ENCODE assay signal across 10 cellular contexts in the genomic region with DNA sequence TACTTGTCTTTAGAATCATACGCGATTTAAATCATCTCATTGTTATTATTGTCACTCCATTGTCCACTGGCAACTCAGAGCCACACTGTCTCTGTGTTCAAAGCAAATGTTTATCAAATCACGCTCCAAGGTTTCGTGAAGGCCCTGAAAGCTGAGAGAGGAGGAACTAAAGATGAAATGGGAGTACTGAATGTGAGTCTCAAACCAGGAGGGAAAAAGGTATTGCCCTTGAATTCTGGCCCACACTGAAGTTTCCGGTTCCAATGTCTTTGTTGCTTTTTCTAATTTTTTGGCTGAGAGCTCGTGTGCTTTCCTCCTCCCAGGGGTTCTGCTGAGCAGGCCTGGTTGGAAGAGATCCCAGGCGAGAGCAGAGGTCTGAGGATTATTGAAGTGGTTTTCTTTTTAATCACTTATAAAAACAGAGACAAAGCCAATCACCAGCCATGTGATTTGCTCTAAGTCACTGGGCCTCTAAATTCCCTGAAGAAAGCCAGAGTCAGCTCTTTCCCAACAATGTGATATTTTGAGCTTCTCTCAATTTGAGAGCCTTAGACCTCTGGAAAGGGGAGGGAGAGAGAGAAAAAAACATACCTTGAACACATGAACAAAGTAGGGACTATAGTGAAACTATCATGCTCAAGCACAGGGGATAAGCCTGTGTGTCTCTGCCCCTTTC.
DNase-seq lines count a peak whose midpoint lies in the region; FAIRE-seq and TF ChIP-seq lines count a peak whose summit lies in the region.
"Had no signal": no experiment of that assay in that cellular context is flagged by ENCODE, and none has a peak within 500 bp of the region (broad histone marks: within the 10 kb centered on the region; RNA-seq: fewer than 3 reads in every experiment).

No MANE protein-coding gene starts in this region.

- DNase-seq in HCEC 1CT, result peak; percentile 83
- DNase-seq in astrocyte (ENCODE audit: low read depth), result peak; percentile 96
- DNase-seq in hepatocyte (ENCODE audit: low spot score), result no peak
- no peak for DNase-seq in GM12892 (ENCODE audit: insufficient read length)
- no peak for DNase-seq in AML-193 (lab: John Stamatoyannopoulos, UW)
- DNase-seq in NCI-H1436 treated with DMSO at 0.1 percent for 48 hours (lab: John Stamatoyannopoulos, UW), result no peak
- DNase-seq in immature natural killer cell, result no peak
- DNase-seq: erythroblast, SHP77 treated with DMSO at 0.1 percent for 48 hours had no signal

- TF ChIP-seq POLR2A in GM12892 (IDR thresholded peaks at IDR 0.05; ENCODE audit: low read depth, low read length), result no peak

- H3K36me3 Mint-ChIP-seq in astrocyte (ENCODE audit: low read depth, unreplicated experiment) (no peaks in the 10 kb centered on the region), immature natural killer cell (no peaks in the 10 kb centered on the region)

- H3K4me3 Mint-ChIP-seq in astrocyte (ENCODE audit: unreplicated experiment), result peak overlapping the region; percentile 42
- H3K4me3 Mint-ChIP-seq in immature natural killer cell, result no peak overlapping the region

- H3K9ac ChIP-seq in astrocyte (ENCODE audit: low read length), result peak overlapping the region; percentile 56

- 78% methylated on average over 7 of the region's 7 CpGs for WGBS in hepatocyte (ENCODE audit: low lambda C conversion rate, missing lambda C conversion rate)

- FAIRE-seq in astrocyte (lab: Jason Lieb, UNC), result peak; percentile 54
- FAIRE-seq in GM12892 (lab: Jason Lieb, UNC), result no peak

- H4K20me1 ChIP-seq in astrocyte (ENCODE audit: insufficient read depth, low read length) (no peaks in the 10 kb centered on the region), hepatocyte (ENCODE audit: insufficient read depth, poor library complexity, severe bottlenecking) (no peaks in the 10 kb centered on the region)

- H3K9me2 ChIP-seq in hepatocyte (replicated peaks; ENCODE audit: insufficient read depth), result no peaks in the 10 kb centered on the region

- H3K27ac Mint-ChIP-seq in astrocyte (ENCODE audit: unreplicated experiment) (peak overlapping the region; percentile 88), immature natural killer cell (no peak overlapping the region)

- H3K4me1 Mint-ChIP-seq in astrocyte (ENCODE audit: low read depth, unreplicated experiment) (peaks cover 20% of the 10 kb centered on the region), immature natural killer cell (no peaks in the 10 kb centered on the region)

- H3K36me3 ChIP-seq in astrocyte (ENCODE audit: insufficient read depth, low read length) (no peaks in the 10 kb centered on the region), hepatocyte (replicated peaks; ENCODE audit: insufficient read depth, low read depth) (no peaks in the 10 kb centered on the region)

- H3K4me3 ChIP-seq in astrocyte (ENCODE audit: insufficient read depth, low read depth, low read length), result peak overlapping the region; percentile 24
- no peak overlapping the region for H3K4me3 ChIP-seq in hepatocyte
- no peak overlapping the region for H3K4me3 ChIP-seq in skin epidermis

- no peak for TF ChIP-seq CTCF in astrocyte (IDR thresholded peaks at IDR 0.05; ENCODE audit: insufficient read depth, low read depth, low read length)
- TF ChIP-seq CTCF in hepatocyte (IDR thresholded peaks at IDR 0.05; ENCODE audit: poor library complexity), result no peak

- H3K79me2 ChIP-seq in astrocyte (ENCODE audit: insufficient read depth, low read length) (no peaks in the 10 kb centered on the region), hepatocyte (no peaks in the 10 kb centered on the region)

- no peaks in the 10 kb centered on the region for H3K27me3 Mint-ChIP-seq in astrocyte (ENCODE audit: low read depth, unreplicated experiment)
- peaks cover 0 to 2% (median 0%) of the 10 kb centered on the region in 3 donors for H3K27me3 Mint-ChIP-seq in immature natural killer cell (ENCODE audit: low read depth in 3 of 3)

- H3K27ac ChIP-seq in astrocyte (ENCODE audit: low read depth, low read length) (peak overlapping the region; percentile 75), hepatocyte (peak overlapping the region; percentile 29), skin epidermis (peak overlapping the region in 18 of 21 experiments; percentile 11 to 80 (median 57))

- H3K4me2 ChIP-seq in astrocyte (ENCODE audit: low read length), result peak overlapping the region; percentile 78
- H3K4me2 ChIP-seq in hepatocyte, result peak overlapping the region; percentile 10

- H3K9me3 ChIP-seq in astrocyte (ENCODE audit: insufficient read depth, low read depth, low read length) (no peaks in the 10 kb centered on the region), hepatocyte (ENCODE audit: low read depth) (no peaks in the 10 kb centered on the region)

- H3K4me1 ChIP-seq in astrocyte (ENCODE audit: insufficient read depth, low read length) (peaks cover 20% of the 10 kb centered on the region), hepatocyte (ENCODE audit: insufficient read depth) (no peaks in the 10 kb centered on the region)

- H3K27me3 ChIP-seq in astrocyte (ENCODE audit: insufficient read depth, low read length) (no peaks in the 10 kb centered on the region), hepatocyte (no peaks in the 10 kb centered on the region)

- H2AFZ ChIP-seq in astrocyte (ENCODE audit: low read depth, low read length) (peak overlapping the region; percentile 62), hepatocyte (peak overlapping the region; percentile 18)

- H3K9me3 Mint-ChIP-seq in astrocyte (ENCODE audit: unreplicated experiment), result peaks cover 4% of the 10 kb centered on the region
- peaks cover 0 to 7% (median 6%) of the 10 kb centered on the region in 6 donors for H3K9me3 Mint-ChIP-seq in immature natural killer cell

Comparison
In these comparisons a context has a peak if more than half of its experiments do, and no peak if none do; other contexts are left out.
1. DNase-seq: peak in HCEC 1CT (single experiment) and astrocyte (single experiment); none in hepatocyte (single experiment), GM12892 (single experiment), AML-193 (0 of 2), NCI-H1436 treated with DMSO at 0.1 percent for 48 hours (single experiment) and immature natural killer cell (0 of 3).
2. Peak in every context shown above with its lines, with median percentiles within 50 percentile points of each other: H3K27ac ChIP-seq.